In genomic region chr9:136051568-136052432, GRCh38 we compare ENCODE assay signal across 8 cellular contexts. TPM values are rescaled to one million over a fixed set of nuclear protein-coding genes. Genes with fewer than 3 reads are reported as not detected.
A peak's percentile ranks its signal among the peaks of the same experiment; 100 is the strongest.
DNase-seq lines count a peak whose midpoint lies in the region; ATAC-seq and FAIRE-seq lines count a peak whose summit lies in the region.

No MANE protein-coding gene starts in this region.

- H3K4me3 ChIP-seq in HUES48 (ENCODE audit: low read depth, low read length), result peak overlapping the region; percentile 59
- peak overlapping the region; percentile 46 to 61 (median 54) for H3K4me3 ChIP-seq in skeletal muscle tissue (ENCODE audit: low read length in 3 of 3)

- peaks cover 31% of the 10 kb centered on the region for H3K4me1 ChIP-seq in HUES48 (ENCODE audit: control insufficient read depth, insufficient read depth, low read length)
- peaks cover 23 to 67% (median 49%) of the 10 kb centered on the region in 3 donors for H3K4me1 ChIP-seq in skeletal muscle tissue (ENCODE audit: control insufficient read depth in 3 of 3, insufficient read depth in 3 of 3, low read length in 3 of 3)

- DNase-seq in COLO668 (lab: John Stamatoyannopoulos, UW; ENCODE audit: unreplicated experiment) (peak; percentile 91), RKO (ENCODE audit: low spot score) (peak; percentile 66), kidney glomerular epithelial cell (lab: John Stamatoyannopoulos, UW) (peak; percentile 97), GM19239 (ENCODE audit: insufficient read length, low spot score) (no peak)

- peaks cover 2% of the 10 kb centered on the region for H3K27me3 Mint-ChIP-seq in dendritic cell treated with granulocyte-macrophage colony-stimulating factor and Interleukin-4, amounts not matched to agents 40 ng/mL and 50 ng/mL, for 4 days

- intact Hi-C loops in dendritic cell treated with granulocyte-macrophage colony-stimulating factor and Interleukin-4, amounts not matched to agents 40 ng/mL and 50 ng/mL, for 4 days (cut with micrococcal nuclease), result no loop called here

- no peaks in the 10 kb centered on the region for H3K9me3 ChIP-seq in HUES48 (ENCODE audit: control insufficient read depth, insufficient read depth, low read length)
- no peaks in the 10 kb centered on the region for H3K9me3 ChIP-seq in skeletal muscle tissue (ENCODE audit: control insufficient read depth in 3 of 3, low read length in 3 of 3)

- H3K9ac ChIP-seq in HUES48 (ENCODE audit: low read depth, low read length) (peak overlapping the region; percentile 2; the same call in 1 of the 2 replicates), skeletal muscle tissue (ENCODE audit: low read depth in 1 of 3, low read length in 3 of 3) (peak overlapping the region; percentile 20 to 69 (median 45))

- ATAC-seq in HG02588 (IDR thresholded peaks at IDR 0.05; ENCODE audit: unreplicated experiment), result no peak

- peaks cover 40% of the 10 kb centered on the region for H3K36me3 Mint-ChIP-seq in dendritic cell treated with granulocyte-macrophage colony-stimulating factor and Interleukin-4, amounts not matched to agents 40 ng/mL and 50 ng/mL, for 4 days (ENCODE audit: low read depth)

- H3K36me3 ChIP-seq in HUES48 (ENCODE audit: control insufficient read depth, insufficient read depth, low read length) (0 out of 2 replicates have a peak, but pooled peaks cover 11% of the 10 kb centered on the region), skeletal muscle tissue (ENCODE audit: control insufficient read depth in 3 of 3, insufficient read depth in 3 of 3, low read length in 3 of 3) (peaks cover 6 to 19% (median 12%) of the 10 kb centered on the region in 3 donors)

- H3K4me1 Mint-ChIP-seq in dendritic cell treated with granulocyte-macrophage colony-stimulating factor and Interleukin-4, amounts not matched to agents 40 ng/mL and 50 ng/mL, for 4 days (ENCODE audit: low read depth), result peaks cover 93% of the 10 kb centered on the region

- no peak for FAIRE-seq in GM19239 (lab: Jason Lieb, UNC)

- H3K27me3 ChIP-seq in HUES48 (ENCODE audit: control insufficient read depth, insufficient read depth, low read length), result peaks cover 5% of the 10 kb centered on the region
- H3K27me3 ChIP-seq in skeletal muscle tissue (ENCODE audit: control insufficient read depth in 3 of 3, insufficient read depth in 3 of 3, low read length in 3 of 3), result no peaks in the 10 kb centered on the region

- H3K4me3 Mint-ChIP-seq in dendritic cell treated with granulocyte-macrophage colony-stimulating factor and Interleukin-4, amounts not matched to agents 40 ng/mL and 50 ng/mL, for 4 days, result peak overlapping the region; percentile 68

- H3K27ac Mint-ChIP-seq in dendritic cell treated with granulocyte-macrophage colony-stimulating factor and Interleukin-4, amounts not matched to agents 40 ng/mL and 50 ng/mL, for 4 days, result peak overlapping the region; percentile 27

- H3K27ac ChIP-seq in HUES48 (ENCODE audit: low read depth, low read length) (peak overlapping the region; percentile 22), skeletal muscle tissue (ENCODE audit: low read depth, low read length) (no peak overlapping the region)

- no peaks in the 10 kb centered on the region for H3K9me3 Mint-ChIP-seq in dendritic cell treated with granulocyte-macrophage colony-stimulating factor and Interleukin-4, amounts not matched to agents 40 ng/mL and 50 ng/mL, for 4 days

RNA-seq across cellular contexts. Expression of gene NACC2, which starts 43.3 kb away (rescaled TPM):
- total RNA-seq in skeletal muscle tissue, result 7.3 TPM
